Comparison of ENCODE assay signal across 16 cellular contexts in the genomic region with DNA sequence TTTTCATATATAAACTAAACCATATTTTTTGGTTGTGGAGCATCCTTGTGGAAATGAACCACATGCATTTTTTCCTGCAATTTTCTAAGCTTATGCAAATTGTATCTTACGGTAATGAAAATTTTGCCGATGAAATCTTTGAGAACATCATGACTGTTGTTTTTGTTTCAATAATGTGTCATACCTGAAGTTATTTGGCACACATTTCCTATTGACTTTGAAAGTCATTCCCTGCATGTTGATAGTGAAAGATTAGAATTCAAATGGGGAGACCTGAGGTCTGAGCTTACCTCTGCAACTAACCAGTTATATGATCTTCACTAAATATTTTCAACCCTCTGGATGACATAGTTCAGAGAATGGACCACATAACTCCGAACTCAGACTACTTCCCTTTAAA.
"Had no signal": no experiment of that assay in that cellular context is flagged by ENCODE, and none has a peak within 500 bp of the region (broad histone marks: within the 10 kb centered on the region; RNA-seq: fewer than 3 reads in every experiment).

No MANE protein-coding gene starts in this region.

- H3K4me1 ChIP-seq: pancreas, spleen, upper lobe of left lung had no signal

- H3K9me3 ChIP-seq: pancreas, spleen, thoracic aorta, upper lobe of left lung had no signal

- H3K27ac Mint-ChIP-seq: activated CD4-positive, alpha-beta T cell treated with anti-CD3 and anti-CD28 coated beads, Interleukin-2, amount 10 ng/mL, durations not matched to agents 7 days and 5 days; activated naive CD4-positive, alpha-beta T cell treated with anti-CD3 and anti-CD28 coated beads for 36 hours; effector memory CD8-positive, alpha-beta T cell; natural killer cell; stimulated activated naive B cell treated with anti-CD40 and anti-IgM and Interleukin-4, amounts not matched to agents 10 μg/mL and 1 μg/mL and 100 μg/mL, for 72 hours had no signal

- H3K4me3 Mint-ChIP-seq: activated CD4-positive, alpha-beta T cell treated with anti-CD3 and anti-CD28 coated beads, Interleukin-2, amount 10 ng/mL, durations not matched to agents 7 days and 5 days; activated naive CD4-positive, alpha-beta T cell treated with anti-CD3 and anti-CD28 coated beads for 36 hours; activated T-cell treated with anti-CD3 and anti-CD28 coated beads, Interleukin-2, amount 50 U/mL, for 4 hours; effector memory CD8-positive, alpha-beta T cell; natural killer cell; stimulated activated naive B cell treated with anti-CD40 and anti-IgM and Interleukin-4, amounts not matched to agents 10 μg/mL and 1 μg/mL and 100 μg/mL, for 72 hours had no signal

- DNase-seq: activated CD4-positive, alpha-beta T cell treated with anti-CD3 and anti-CD28 coated beads, Interleukin-2, amount 10 ng/mL, durations not matched to agents 7 days and 5 days; activated CD8-positive, alpha-beta memory T cell treated with anti-CD3 and anti-CD28 coated beads, Interleukin-2, amount 50 U/mL, for 4 hours; activated naive CD4-positive, alpha-beta T cell treated with anti-CD3 and anti-CD28 coated beads for 36 hours; activated T-cell treated with anti-CD3 and anti-CD28 coated beads, Interleukin-2, amount 50 U/mL, for 4 hours; anterior cingulate cortex; effector memory CD8-positive, alpha-beta T cell; mesenchymal stem cell; natural killer cell; pancreas; spleen; stimulated activated naive B cell treated with anti-CD40 and anti-IgM and Interleukin-4, amounts not matched to agents 10 μg/mL and 1 μg/mL and 100 μg/mL, for 72 hours; upper lobe of left lung had no signal

- ATAC-seq: activated CD4-positive, CD25-positive, alpha-beta regulatory T cell treated with anti-CD3 and anti-CD28 coated beads, Interleukin-2, amount 50 U/mL, for 24 hours; activated T-cell treated with anti-CD3 and anti-CD28 coated beads, Interleukin-2, amount 50 U/mL, for 4 hours; effector memory CD8-positive, alpha-beta T cell; natural killer cell; pancreas; sciatic nerve; stimulated activated naive B cell treated with anti-CD40 and anti-IgM and Interleukin-4, amounts not matched to agents 10 μg/mL and 1 μg/mL and 100 μg/mL, for 72 hours had no signal

- H3K4me3 ChIP-seq: cardiac muscle cell, pancreas, spleen, thoracic aorta, upper lobe of left lung had no signal

- H3K4me1 Mint-ChIP-seq: activated CD4-positive, alpha-beta T cell treated with anti-CD3 and anti-CD28 coated beads, Interleukin-2, amount 10 ng/mL, durations not matched to agents 7 days and 5 days; natural killer cell; stimulated activated naive B cell treated with anti-CD40 and anti-IgM and Interleukin-4, amounts not matched to agents 10 μg/mL and 1 μg/mL and 100 μg/mL, for 72 hours had no signal

- H3K36me3 ChIP-seq: cardiac muscle cell, pancreas, spleen, thoracic aorta, upper lobe of left lung had no signal

- H3K27me3 ChIP-seq: cardiac muscle cell, pancreas, spleen, upper lobe of left lung had no signal

- H3K27me3 Mint-ChIP-seq: activated CD4-positive, alpha-beta T cell treated with anti-CD3 and anti-CD28 coated beads, Interleukin-2, amount 10 ng/mL, durations not matched to agents 7 days and 5 days; effector memory CD8-positive, alpha-beta T cell; stimulated activated naive B cell treated with anti-CD40 and anti-IgM and Interleukin-4, amounts not matched to agents 10 μg/mL and 1 μg/mL and 100 μg/mL, for 72 hours had no signal

- H3K36me3 Mint-ChIP-seq: natural killer cell; stimulated activated naive B cell treated with anti-CD40 and anti-IgM and Interleukin-4, amounts not matched to agents 10 μg/mL and 1 μg/mL and 100 μg/mL, for 72 hours had no signal

- H3K27ac ChIP-seq: cardiac muscle cell, pancreas, spleen, thoracic aorta, upper lobe of left lung had no signal
